Comparison of ENCODE assay signal across 11 cellular contexts in genomic region chr22:42939451-42939881, GRCh38.
A peak's percentile ranks its signal among the peaks of the same experiment; 100 is the strongest.
DNase-seq lines count a peak whose midpoint lies in the region; ATAC-seq and TF ChIP-seq lines count a peak whose summit lies in the region.
"Had no signal": no experiment of that assay in that cellular context is flagged by ENCODE, and none has a peak within 500 bp of the region (broad histone marks: within the 10 kb centered on the region; RNA-seq: fewer than 3 reads in every experiment).

No MANE protein-coding gene starts in this region.

- H3K27ac ChIP-seq in HCT116 (ENCODE audit: low read depth, low read length), result peak overlapping the region; percentile 76
- H3K27ac ChIP-seq in breast epithelium, result peak overlapping the region; percentile 88 to 93
- H3K27ac ChIP-seq in liver (ENCODE audit: low read depth in 1 of 2, low read length in 2 of 2), result peak overlapping the region; percentile 32 to 63
- H3K27ac ChIP-seq in stomach, result peak overlapping the region; percentile 74 to 96 (median 90)
- no peak overlapping the region for H3K27ac ChIP-seq in SJCRH30

- H3K9ac ChIP-seq in HCT116 (ENCODE audit: low read length) (0 out of 2 replicates have a peak overlapping the region, but pooled peaks have one; percentile 3), liver (ENCODE audit: low read depth in 1 of 2, low read length in 2 of 2) (no peak overlapping the region)

- TF ChIP-seq EP300 in stomach (IDR thresholded peaks at IDR 0.05), result no peak

- H3K4me1 ChIP-seq in HCT116 (ENCODE audit: control insufficient read depth in 1 of 2, insufficient read depth in 2 of 2, low read length in 2 of 2) (peaks cover 50 to 67% of the 10 kb centered on the region in 2 experiments), breast epithelium (peaks cover 22 to 40% of the 10 kb centered on the region in 2 donors), liver (ENCODE audit: control insufficient read depth in 4 of 4, insufficient read depth in 4 of 4, low read length in 3 of 4) (peaks cover 0 to 8% (median 2%) of the 10 kb centered on the region in 4 donors), stomach (peaks cover 63 to 80% (median 70%) of the 10 kb centered on the region in 4 donors), SJCRH30 (peaks cover 23% of the 10 kb centered on the region)

- H4K20me1 ChIP-seq in HCT116 (ENCODE audit: insufficient read depth), result no peaks in the 10 kb centered on the region

- 74% methylated on average over 7 of the region's 7 CpGs for WGBS in liver
- WGBS in stomach, 5 donors, result 38 to 51% (median 44%) methylated on average over 7 of the region's 7 CpGs

- H3K4me3 ChIP-seq in HCT116 (replicated peaks in 1 of 2; ENCODE audit: low read depth in 1 of 2, low read length in 2 of 2) (peak overlapping the region in 1 of 2 experiments; percentile 8; a peak in 1 of 4 replicates), breast epithelium (peak overlapping the region in 1 of 3 donors; percentile 24), liver (ENCODE audit: low read depth in 1 of 3, low read length in 3 of 3) (no peak overlapping the region), stomach (no peak overlapping the region), SJCRH30 (no peak overlapping the region)

- no peaks in the 10 kb centered on the region for H3K9me2 ChIP-seq in HCT116 (ENCODE audit: insufficient read depth)

- H3K79me2 ChIP-seq in HCT116 (ENCODE audit: insufficient read depth, low read length), result peaks cover 47% of the 10 kb centered on the region; the same call in 1 of the 2 replicates

- intact Hi-C loops in HCT116 (cut with micrococcal nuclease), result loop anchor here (10.0 kb wide), 1 partner anchor 155 kb away; no protein-coding TSS in a partner anchor
- intact Hi-C loops in breast epithelium (cut with DNase I; ENCODE audit: low total_unique reads), result no loop called here
- intact Hi-C loops in stomach (cut with DNase I; ENCODE audit: low total_unique reads), result no loop called here

- H3K4me2 ChIP-seq in HCT116 (ENCODE audit: low read length), result peak overlapping the region; percentile 68

- POLR2A ChIA-PET in HCT116 (lab: Charles Lee), result interaction anchor here (1.1 to 1.5 kb wide), 2 partner anchors 8 to 9 kb away, joined by 3 to 4 read pairs; no protein-coding TSS in a partner anchor

- H3K27me3 ChIP-seq in HCT116 (ENCODE audit: insufficient read depth, low read length) (no peaks in the 10 kb centered on the region), breast epithelium (no peaks in the 10 kb centered on the region), liver (ENCODE audit: control insufficient read depth in 4 of 4, insufficient read depth in 4 of 4, low read length in 3 of 4) (no peaks in the 10 kb centered on the region), stomach (no peaks in the 10 kb centered on the region), SJCRH30 (no peaks in the 10 kb centered on the region)

- H3K36me3 ChIP-seq in HCT116 (ENCODE audit: control insufficient read depth in 1 of 2, insufficient read depth in 2 of 2, low read length in 2 of 2), result no peaks in the 10 kb centered on the region
- H3K36me3 ChIP-seq in breast epithelium, result no peaks in the 10 kb centered on the region
- H3K36me3 ChIP-seq in liver (ENCODE audit: control insufficient read depth in 4 of 4, insufficient read depth in 3 of 4, low read depth in 1 of 4, low read length in 3 of 4), result no peaks in the 10 kb centered on the region
- H3K36me3 ChIP-seq in stomach, result no peaks in the 10 kb centered on the region
- H3K36me3 ChIP-seq in SJCRH30, result peaks cover 8% of the 10 kb centered on the region

- RAD21 ChIA-PET in HCT116 (lab: Charles Lee; ENCODE audit: low non-redundant PET in 1 of 2, low total read pairs in 2 of 2, uncharacterized antibody in 2 of 2, unreplicated experiment in 2 of 2), result interaction anchor here in 1 of 2 experiments (1.4 kb wide), 1 partner anchor 8 kb away, joined by 6 read pairs; no protein-coding TSS in a partner anchor

- H3K9me3 ChIP-seq in HCT116 (ENCODE audit: control insufficient read depth in 1 of 2, insufficient read depth in 1 of 2, low read depth in 1 of 2, low read length in 2 of 2), result no peaks in the 10 kb centered on the region
- H3K9me3 ChIP-seq in breast epithelium, result no peaks in the 10 kb centered on the region
- no peaks in the 10 kb centered on the region for H3K9me3 ChIP-seq in liver (ENCODE audit: control insufficient read depth in 4 of 4, low read length in 3 of 4)
- H3K9me3 ChIP-seq in stomach, result no peaks in the 10 kb centered on the region
- H3K9me3 ChIP-seq in SJCRH30 (replicated peaks), result no peaks in the 10 kb centered on the region

- BruUV-seq in HCT116 (replicated peaks; lab: Mats Ljungman, UMichigan), result no TSS peak

- TF ChIP-seq POLR2A in HCT116 (IDR thresholded peaks at IDR 0.05; ENCODE audit: borderline replicate concordance, extremely low read depth, insufficient read depth, insufficient read length) (no peak), breast epithelium (IDR thresholded peaks at IDR 0.05) (no peak), stomach (IDR thresholded peaks at IDR 0.05) (no peak)

- no peak overlapping the region for H2AFZ ChIP-seq in HCT116 (ENCODE audit: low read depth, low read length, poor library complexity, severe bottlenecking)

- TF ChIP-seq CTCF in HCT116 (IDR thresholded peaks at IDR 0.05 in 2 of 3, conservative IDR thresholded peaks at IDR 0.05 in 1 of 3; ENCODE audit: borderline replicate concordance in 1 of 3, insufficient read depth in 1 of 3, low read depth in 2 of 3, low read length in 2 of 3), result no peak
- no peak for TF ChIP-seq CTCF in breast epithelium (IDR thresholded peaks at IDR 0.05)
- TF ChIP-seq CTCF in liver (IDR thresholded peaks at IDR 0.05; ENCODE audit: low read depth, low read length, missing input control), result no peak
- TF ChIP-seq CTCF in stomach (IDR thresholded peaks at IDR 0.05), result no peak

- no peak for TF ChIP-seq RAD21 in HCT116 (IDR thresholded peaks at IDR 0.05; ENCODE audit: low read depth)
- no peak for TF ChIP-seq RAD21 in liver (IDR thresholded peaks at IDR 0.05)

- DNase-seq in HCT116 (ENCODE audit: low read depth, low spot score), result no peak
- DNase-seq in breast epithelium (ENCODE audit: low spot score in 2 of 2), result no peak
- DNase-seq in stomach, result no peak
- no peak for DNase-seq in NCI-H2227 treated with DMSO at 0.1 percent for 48 hours (lab: John Stamatoyannopoulos, UW)
- no peak for DNase-seq in activated CD8-positive, alpha-beta memory T cell treated with anti-CD3 and anti-CD28 coated beads, Interleukin-2, amount 50 U/mL, for 48 hours
- no peak for DNase-seq in SIG-M5 (lab: John Stamatoyannopoulos, UW)
- no peak for DNase-seq in SJCRH30
- DNase-seq: NCI-H1930; stimulated activated naive CD4-positive, alpha-beta T cell; T-helper 9 cell had no signal

- CTCF ChIA-PET in HCT116 (lab: Charles Lee), result no interaction called here

- ATAC-seq in HCT116, result peak; percentile 26

TF ChIP-seq in HCT116, 20 proteins besides CTCF, POLR2A, EP300 and RAD21 (continues in another document):
- TF ChIP-seq TCF7L2 (IDR thresholded peaks at IDR 0.05; ENCODE audit: borderline replicate concordance, extremely low read depth, insufficient read depth, insufficient read length) (no peak), ZFX (IDR thresholded peaks at IDR 0.05) (no peak), EZH2 (IDR thresholded peaks at IDR 0.05) (no peak), POLR2AphosphoS5 (IDR thresholded peaks at IDR 0.05; ENCODE audit: low read depth, low read length) (no peak)

TF ChIP-seq in liver, 16 proteins besides CTCF, POLR2A, EP300 and RAD21 (continues in another document):
- TF ChIP-seq FOXA2 (IDR thresholded peaks at IDR 0.05) (no peak), ZBTB33 (IDR thresholded peaks at IDR 0.05) (no peak), GABPA (IDR thresholded peaks at IDR 0.05 in 1 of 2, conservative IDR thresholded peaks at IDR 0.05 in 1 of 2) (no peak), EGR1 (IDR thresholded peaks at IDR 0.05; ENCODE audit: low read depth in 2 of 2) (no peak), RXRA (IDR thresholded peaks at IDR 0.05) (no peak), NR2F2 (IDR thresholded peaks at IDR 0.05) (no peak), REST (IDR thresholded peaks at IDR 0.05) (no peak), JUND (IDR thresholded peaks at IDR 0.05) (no peak), TAF1 (conservative IDR thresholded peaks at IDR 0.05) (no peak)
